In genomic region chr6:30685157-30685976, GRCh38 we compare ENCODE assay signal across 8 cellular contexts. TPM values are rescaled to one million over a fixed set of nuclear protein-coding genes. Genes with fewer than 3 reads are reported as not detected.
DNase-seq lines count a peak whose midpoint lies in the region; ATAC-seq, FAIRE-seq and TF ChIP-seq lines count a peak whose summit lies in the region.

No MANE protein-coding gene starts in this region.

- H3K4me1 Mint-ChIP-seq in memory B cell, result peaks cover 53% of the 10 kb centered on the region

- TF ChIP-seq RAD21 in K562 (CRISPR knock-in tag; conservative IDR thresholded peaks at IDR 0.05 in 1 of 2, IDR thresholded peaks at IDR 0.05 in 1 of 2), result peak; percentile 22 to 48; a peak in 3 of 4 replicates

- peak overlapping the region; percentile 78 for H3K4me3 ChIP-seq in NB4 (ENCODE audit: low read depth, low read length)
- peak overlapping the region; percentile 81 for H3K4me3 ChIP-seq in K562
- peak overlapping the region; percentile 79 to 99 for H3K4me3 ChIP-seq in uterus

- peaks cover 18% of the 10 kb centered on the region; the same call in 2 of the 3 replicates for H3K36me3 ChIP-seq in K562 (ENCODE audit: control insufficient read depth, insufficient read depth, low read length)
- H3K36me3 ChIP-seq in uterus, result no peaks in the 10 kb centered on the region

- no peak for TF ChIP-seq EP300 in K562 (IDR thresholded peaks at IDR 0.05; ENCODE audit: low read length)

- ATAC-seq in K562 (0 out of 3 replicates have a peak, but pooled peaks have one; percentile 4), memory B cell (ENCODE audit: low read depth) (no peak), HG03045 (IDR thresholded peaks at IDR 0.05; ENCODE audit: unreplicated experiment) (no peak), HG02763 (IDR thresholded peaks at IDR 0.05; ENCODE audit: unreplicated experiment) (no peak), GM19035 (IDR thresholded peaks at IDR 0.05; ENCODE audit: unreplicated experiment) (no peak)

- peak overlapping the region; percentile 98 for H3K4me3 Mint-ChIP-seq in memory B cell

- CTCF ChIA-PET in K562 (lab: Yijun Ruan, JAX; ENCODE audit: low intra/inter-chr PET ratio), result interaction anchor here (1.0 to 1.5 kb wide), 2 partner anchors 36 to 37 kb away, joined by 4 to 6 read pairs; no protein-coding TSS in a partner anchor

- no peaks in the 10 kb centered on the region for H3K9me1 ChIP-seq in K562 (ENCODE audit: control insufficient read depth, insufficient read depth, low read length)

- no peaks in the 10 kb centered on the region for H3K27me3 Mint-ChIP-seq in memory B cell

- peaks cover 38% of the 10 kb centered on the region for H3K36me3 Mint-ChIP-seq in memory B cell

- peaks cover 95% of the 10 kb centered on the region for H3K79me2 ChIP-seq in K562 (ENCODE audit: control insufficient read depth, insufficient read depth, low read length)

- in situ Hi-C loops in K562 (cut with MboI), result no loop called here

- intact Hi-C loops in K562 (cut with micrococcal nuclease), result loop anchor here (10.0 kb wide), 1 partner anchor 129 kb away; no protein-coding TSS in a partner anchor
- intact Hi-C loops in uterus (cut with DNase I; ENCODE audit: low total_unique reads), result no loop called here

- peak; percentile 19 for FAIRE-seq in K562 (lab: Jason Lieb, UNC)

- H3K4me1 ChIP-seq in K562 (replicated peaks in 1 of 2; ENCODE audit: control insufficient read depth in 2 of 2, insufficient read depth in 2 of 2, low read length in 2 of 2) (peaks cover 53 to 90% of the 10 kb centered on the region in 2 experiments), uterus (peaks cover 8 to 28% of the 10 kb centered on the region in 2 donors)

- peak overlapping the region; percentile 84 to 95 for H3K9ac ChIP-seq in K562 (ENCODE audit: insufficient read depth in 1 of 2, low read depth in 2 of 2, low read length in 2 of 2)

- DNase-seq in EL (peak; percentile 54), NB4 (ENCODE audit: low read depth) (peak; percentile 31), K562 (ENCODE audit: extremely low read depth in 1 of 4, low spot score in 3 of 4) (peak in 2 of 4 experiments; percentile 57 to 79), memory B cell (ENCODE audit: low spot score in 2 of 2) (no peak), uterus (peak in 1 of 2 donors; percentile 41)

- H3K9me3 ChIP-seq in K562 (replicated peaks; ENCODE audit: control insufficient read depth, insufficient read depth, low read depth, low read length) (no peaks in the 10 kb centered on the region), uterus (no peaks in the 10 kb centered on the region)

- H3K27me3 ChIP-seq in K562 (ENCODE audit: control insufficient read depth in 2 of 2, insufficient read depth in 2 of 2, low read length in 2 of 2) (no peaks in the 10 kb centered on the region), uterus (no peaks in the 10 kb centered on the region)

- TF ChIP-seq POLR2A in NB4 (IDR thresholded peaks at IDR 0.05; ENCODE audit: extremely low read depth, insufficient read length) (no peak), K562 (conservative IDR thresholded peaks at IDR 0.05) (no peak), uterus (IDR thresholded peaks at IDR 0.05) (no peak)

- H3K27ac ChIP-seq in K562 (ENCODE audit: extremely low read depth, low read depth, low read length), result peak overlapping the region; percentile 88
- peak overlapping the region; percentile 98 to 99 for H3K27ac ChIP-seq in uterus

- peak overlapping the region; percentile 97 for H3K4me2 ChIP-seq in K562 (ENCODE audit: insufficient read depth, low read length)

- BruUV-seq in K562 (replicated peaks; lab: Mats Ljungman, UMichigan), result TSS peak; percentile 29

- WGBS in K562 (ENCODE audit: insufficient coverage, low coverage, missing lambda C conversion rate), result 16% methylated on average over 28 of the region's 28 CpGs

- no peaks in the 10 kb centered on the region for H3K9me3 Mint-ChIP-seq in memory B cell

- peak overlapping the region; percentile 90 for H3K27ac Mint-ChIP-seq in memory B cell

- H2AFZ ChIP-seq in K562 (ENCODE audit: low read depth, low read length), result peak overlapping the region; percentile 35

- H4K20me1 ChIP-seq in K562 (replicated peaks; ENCODE audit: control insufficient read depth, insufficient read depth, low read length), result no peaks in the 10 kb centered on the region

- POLR2A ChIA-PET in K562 (lab: Yijun Ruan, JAX), result interaction anchor here (0.6 to 1.2 kb wide), 8 partner anchors 10 to 473 kb away, joined by 3 to 9 read pairs (median 3); partner anchors contain the start of genes MDC1 and TCF19

- TF ChIP-seq CTCF in NB4 (IDR thresholded peaks at IDR 0.05; ENCODE audit: low read depth, low read length) (peak; percentile 20), K562 (IDR thresholded peaks at IDR 0.05 in 2 of 3, conservative IDR thresholded peaks at IDR 0.05 in 1 of 3; ENCODE audit: insufficient read depth in 2 of 3, low read depth in 1 of 3, low read length in 3 of 3) (peak; percentile 41 to 78 (median 65); a peak in 5 of 6 replicates), uterus (IDR thresholded peaks at IDR 0.05) (peak in 1 of 4 experiments; percentile 42)

RNA-seq across cellular contexts. Expression of gene PPP1R18, which starts 1.1 kb away (rescaled TPM):
- total RNA-seq in K562 (2011; cell fraction: chromatin; rRNA removed; ENCODE audit: low replicate concordance), result 17.9 and 43.7 TPM in 2 replicates
- 30.3 and 35.5 TPM in 2 replicates for total RNA-seq in K562 (2011; cell fraction: nucleolus; rRNA removed)
- 35.6 and 50.9 TPM in 2 replicates for total RNA-seq in K562 (2011; cell fraction: nucleoplasm; rRNA removed)
- 29.1 and 46.5 TPM in 2 replicates for total RNA-seq in K562 (2014; rRNA removed)
- total RNA-seq in K562 (2014; rRNA removed; fragmentation: Illumina TruSeq; extraction: Trizol), result 36.3 and 37.5 TPM in 2 replicates
- 42.6 and 45.3 TPM in 2 replicates for total RNA-seq in K562 (2015; rRNA removed; fragmentation: Illumina TruSeq; extraction: Trizol)
- total RNA-seq in K562 (2021), result 65.1 and 69.5 TPM in 2 replicates
- polyA plus RNA-seq in K562 (2011; rRNA removed), result 80.5 and 118 TPM in 2 replicates
- polyA plus RNA-seq in K562 (2011; cell fraction: cytosol; rRNA removed), result 136 and 150 TPM in 2 replicates
- polyA plus RNA-seq in K562 (2011; cell fraction: nucleus; rRNA removed), result 69.7 and 114 TPM in 2 replicates
- polyA plus RNA-seq in K562 (2012), result 53.8 and 162 TPM in 2 replicates
- polyA plus RNA-seq in K562 (2014; fragmentation: Illumina TruSeq; extraction: Trizol), result 96.8 and 99.2 TPM in 2 replicates
- polyA plus RNA-seq in K562 (2014; fragmentation: Nextera tagmentation; extraction: Ambion mirVana), result 10 to 100 TPM; 12.0 to 12.6 TPM
- 60.2 and 69.0 TPM in 2 replicates for polyA plus RNA-seq in K562 (2014; rRNA removed)
- polyA minus RNA-seq in K562 (2011; rRNA and poly(A)+ RNA removed), result 44.7 TPM in 2 replicates
- polyA minus RNA-seq in K562 (2011; cell fraction: cytosol; rRNA and poly(A)+ RNA removed), result 38.3 and 45.2 TPM in 2 replicates
- 12.0 and 26.3 TPM in 2 replicates for polyA minus RNA-seq in K562 (2011; cell fraction: nucleus; rRNA and poly(A)+ RNA removed)
- 100 to 1,000 TPM in 1 of 4 donors, 10 to 100 TPM in 3; 15.4 to 114 (median 18.2) TPM for total RNA-seq in uterus

RNA-seq across cellular contexts. Expression of gene NRM, which starts 5.4 kb away (rescaled TPM):
- 17.1 and 42.3 TPM in 2 replicates for total RNA-seq in K562 (2011; cell fraction: chromatin; rRNA removed; ENCODE audit: low replicate concordance)
- total RNA-seq in K562 (2011; cell fraction: nucleolus; rRNA removed), result 41.3 and 48.0 TPM in 2 replicates
- total RNA-seq in K562 (2011; cell fraction: nucleoplasm; rRNA removed), result 51.0 and 61.6 TPM in 2 replicates
- total RNA-seq in K562 (2014; rRNA removed) (9.7 and 12.4 TPM in 2 replicates), K562 (2014; rRNA removed; fragmentation: Illumina TruSeq; extraction: Trizol) (10.6 and 14.4 TPM in 2 replicates), K562 (2015; rRNA removed; fragmentation: Illumina TruSeq; extraction: Trizol) (17.4 and 18.1 TPM in 2 replicates), K562 (2021) (32.9 and 35.7 TPM in 2 replicates), uterus (10 to 100 TPM in 1 of 4 donors, 1 to 10 TPM in 2, under 1 TPM in 1; 0.59 to 29.3 (median 5.4) TPM)
- polyA plus RNA-seq in K562 (2011; rRNA removed) (12.6 and 22.9 TPM in 2 replicates), K562 (2014; fragmentation: Illumina TruSeq; extraction: Trizol) (57.9 and 58.2 TPM in 2 replicates), K562 (2014; fragmentation: Nextera tagmentation; extraction: Ambion mirVana) (10 to 100 TPM; 16.1 to 18.6 TPM), K562 (2014; rRNA removed) (19.4 and 22.5 TPM in 2 replicates)
- polyA plus RNA-seq in K562 (2011; cell fraction: cytosol; rRNA removed), result 26.4 and 41.5 TPM in 2 replicates
- 28.3 and 48.5 TPM in 2 replicates for polyA plus RNA-seq in K562 (2011; cell fraction: nucleus; rRNA removed)
- 45.0 and 59.0 TPM in 2 replicates for polyA plus RNA-seq in K562 (2012)
- 14.4 and 15.0 TPM in 2 replicates for polyA minus RNA-seq in K562 (2011; rRNA and poly(A)+ RNA removed)
- 19.7 and 29.2 TPM in 2 replicates for polyA minus RNA-seq in K562 (2011; cell fraction: cytosol; rRNA and poly(A)+ RNA removed)
- 12.0 and 14.7 TPM in 2 replicates for polyA minus RNA-seq in K562 (2011; cell fraction: nucleus; rRNA and poly(A)+ RNA removed)

RNA-seq across cellular contexts. Expression of gene DHX16, which starts 12.6 kb away (rescaled TPM):
- total RNA-seq in K562 (2011; cell fraction: chromatin; rRNA removed; ENCODE audit: low replicate concordance), result 69.6 and 100 TPM in 2 replicates
- 41.3 and 50.9 TPM in 2 replicates for total RNA-seq in K562 (2011; cell fraction: nucleolus; rRNA removed)
- total RNA-seq in K562 (2011; cell fraction: nucleoplasm; rRNA removed), result 46.3 and 50.5 TPM in 2 replicates
- 57.7 and 62.8 TPM in 2 replicates for total RNA-seq in K562 (2014; rRNA removed)
- total RNA-seq in K562 (2014; rRNA removed; fragmentation: Illumina TruSeq; extraction: Trizol), result 45.2 and 45.3 TPM in 2 replicates
- total RNA-seq in K562 (2015; rRNA removed; fragmentation: Illumina TruSeq; extraction: Trizol), result 60.2 and 65.1 TPM in 2 replicates
- total RNA-seq in K562 (2021), result 42.7 and 47.5 TPM in 2 replicates
- polyA plus RNA-seq in K562 (2011; rRNA removed), result 41.5 and 57.4 TPM in 2 replicates
- 62.7 and 65.3 TPM in 2 replicates for polyA plus RNA-seq in K562 (2011; cell fraction: cytosol; rRNA removed)
- polyA plus RNA-seq in K562 (2011; cell fraction: nucleus; rRNA removed), result 100 and 114 TPM in 2 replicates
- polyA plus RNA-seq in K562 (2012), result 48.1 and 50.2 TPM in 2 replicates
- 65.1 and 66.1 TPM in 2 replicates for polyA plus RNA-seq in K562 (2014; fragmentation: Illumina TruSeq; extraction: Trizol)
- polyA plus RNA-seq in K562 (2014; fragmentation: Nextera tagmentation; extraction: Ambion mirVana), result 10 to 100 TPM; 14.6 to 15.3 TPM
- 47.9 and 57.3 TPM in 2 replicates for polyA plus RNA-seq in K562 (2014; rRNA removed)
- 49.1 and 53.6 TPM in 2 replicates for polyA minus RNA-seq in K562 (2011; rRNA and poly(A)+ RNA removed)
- 26.4 and 32.0 TPM in 2 replicates for polyA minus RNA-seq in K562 (2011; cell fraction: cytosol; rRNA and poly(A)+ RNA removed)
- polyA minus RNA-seq in K562 (2011; cell fraction: nucleus; rRNA and poly(A)+ RNA removed), result 14.5 and 24.5 TPM in 2 replicates
- total RNA-seq in uterus, result 10 to 100 TPM in 2 of 4 donors, 1 to 10 TPM in 2; 3.2 to 31.8 (median 16.3) TPM

RNA-seq across cellular contexts. Expression of gene MDC1, which starts 31.7 kb away (rescaled TPM):
- total RNA-seq in K562 (2011; cell fraction: chromatin; rRNA removed; ENCODE audit: low replicate concordance), result 79.5 and 80.7 TPM in 2 replicates
- total RNA-seq in K562 (2011; cell fraction: nucleolus; rRNA removed), result 47.5 and 50.5 TPM in 2 replicates
- total RNA-seq in K562 (2011; cell fraction: nucleoplasm; rRNA removed), result 62.0 and 85.1 TPM in 2 replicates
- total RNA-seq in K562 (2014; rRNA removed) (15.7 and 24.3 TPM in 2 replicates), K562 (2014; rRNA removed; fragmentation: Illumina TruSeq; extraction: Trizol) (20.0 and 25.5 TPM in 2 replicates), K562 (2015; rRNA removed; fragmentation: Illumina TruSeq; extraction: Trizol) (15.6 and 18.2 TPM in 2 replicates), K562 (2021) (96.8 and 114 TPM in 2 replicates), uterus (10 to 100 TPM in 2 of 4 donors, 1 to 10 TPM in 2; 3.1 to 61.9 (median 10.2) TPM)
- polyA plus RNA-seq in K562 (2011; rRNA removed) (21.5 and 55.8 TPM in 2 replicates), K562 (2014; fragmentation: Illumina TruSeq; extraction: Trizol) (72.9 and 95.4 TPM in 2 replicates), K562 (2014; fragmentation: Nextera tagmentation; extraction: Ambion mirVana) (1 to 10 TPM; 8.2 to 8.8 TPM), K562 (2014; rRNA removed) (31.3 and 35.0 TPM in 2 replicates)
- 28.0 and 35.1 TPM in 2 replicates for polyA plus RNA-seq in K562 (2011; cell fraction: cytosol; rRNA removed)
- 105 and 141 TPM in 2 replicates for polyA plus RNA-seq in K562 (2011; cell fraction: nucleus; rRNA removed)
- 68.1 and 105 TPM in 2 replicates for polyA plus RNA-seq in K562 (2012)
- 24.0 and 34.6 TPM in 2 replicates for polyA minus RNA-seq in K562 (2011; rRNA and poly(A)+ RNA removed)
- 56.9 and 94.9 TPM in 2 replicates for polyA minus RNA-seq in K562 (2011; cell fraction: cytosol; rRNA and poly(A)+ RNA removed)
- 16.4 and 27.8 TPM in 2 replicates for polyA minus RNA-seq in K562 (2011; cell fraction: nucleus; rRNA and poly(A)+ RNA removed)

RNA-seq across cellular contexts. Expression of gene TUBB, which starts 34.8 kb away (rescaled TPM):
- 127 and 264 TPM in 2 replicates for total RNA-seq in K562 (2011; cell fraction: chromatin; rRNA removed; ENCODE audit: low replicate concordance)
- total RNA-seq in K562 (2011; cell fraction: nucleolus; rRNA removed), result 272 and 276 TPM in 2 replicates
- total RNA-seq in K562 (2011; cell fraction: nucleoplasm; rRNA removed), result 270 and 313 TPM in 2 replicates
- total RNA-seq in K562 (2014; rRNA removed), result 1,062 and 1,409 TPM in 2 replicates
- 863 and 971 TPM in 2 replicates for total RNA-seq in K562 (2014; rRNA removed; fragmentation: Illumina TruSeq; extraction: Trizol)
- total RNA-seq in K562 (2015; rRNA removed; fragmentation: Illumina TruSeq; extraction: Trizol), result 1,443 and 1,478 TPM in 2 replicates
- 1,495 and 1,529 TPM in 2 replicates for total RNA-seq in K562 (2021)
- 2,369 and 2,705 TPM in 2 replicates for polyA plus RNA-seq in K562 (2011; rRNA removed)
- polyA plus RNA-seq in K562 (2011; cell fraction: cytosol; rRNA removed), result 2,776 and 3,265 TPM in 2 replicates
- 619 and 708 TPM in 2 replicates for polyA plus RNA-seq in K562 (2011; cell fraction: nucleus; rRNA removed)
- polyA plus RNA-seq in K562 (2012), result 1,523 and 1,878 TPM in 2 replicates
- polyA plus RNA-seq in K562 (2014; fragmentation: Illumina TruSeq; extraction: Trizol), result 2,541 and 2,870 TPM in 2 replicates
- 1,000 to 10,000 TPM; 1,106 to 1,864 TPM for polyA plus RNA-seq in K562 (2014; fragmentation: Nextera tagmentation; extraction: Ambion mirVana)
- 1,462 and 1,903 TPM in 2 replicates for polyA plus RNA-seq in K562 (2014; rRNA removed)
- polyA minus RNA-seq in K562 (2011; rRNA and poly(A)+ RNA removed), result 1,764 and 2,070 TPM in 2 replicates
- 880 and 960 TPM in 2 replicates for polyA minus RNA-seq in K562 (2011; cell fraction: cytosol; rRNA and poly(A)+ RNA removed)
- 140 and 261 TPM in 2 replicates for polyA minus RNA-seq in K562 (2011; cell fraction: nucleus; rRNA and poly(A)+ RNA removed)
- 100 to 1,000 TPM; 130 to 426 (median 290) TPM for total RNA-seq in uterus

Comparison
In these comparisons a context has a peak if more than half of its experiments do, and no peak if none do; other contexts are left out.
1. DNase-seq: peak in EL (single experiment) and NB4 (single experiment); none in memory B cell (0 of 2).
2. Peak in every context shown above with its lines, with median percentiles within 50 percentile points of each other: H3K4me3 ChIP-seq.